Comparison of ENCODE assay signal across 8 cellular contexts in the genomic region with DNA sequence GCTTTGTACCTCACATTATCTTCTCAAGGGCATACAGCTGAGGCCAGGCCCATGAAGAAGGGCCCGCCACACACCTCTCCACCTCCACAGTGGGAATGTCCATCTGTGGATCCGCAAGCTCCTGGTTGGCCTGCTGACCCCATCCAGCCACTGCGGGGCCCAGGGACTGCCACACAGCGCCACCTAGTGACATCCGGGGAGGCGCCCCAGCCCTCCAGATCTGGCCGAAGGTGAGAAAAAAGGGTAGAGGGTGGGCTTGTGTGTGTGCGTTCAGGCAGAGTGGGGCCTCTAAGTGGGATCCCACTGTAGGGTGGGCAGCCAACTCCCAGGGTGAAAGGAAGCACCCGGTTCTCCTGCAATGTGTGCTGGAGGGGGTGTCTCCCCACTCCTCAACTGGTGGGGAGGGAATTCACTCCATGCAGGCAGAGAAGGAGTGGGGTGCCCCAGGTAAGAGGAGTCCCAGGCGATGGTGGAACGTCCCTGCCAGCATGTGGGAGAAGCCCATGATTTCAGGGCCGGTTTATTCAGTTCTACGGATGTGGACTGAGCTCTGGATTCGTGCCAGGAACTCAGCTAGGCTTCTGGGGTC.
DNase-seq lines count a peak whose midpoint lies in the region; ATAC-seq and TF ChIP-seq lines count a peak whose summit lies in the region.

No MANE protein-coding gene starts in this region.

- H3K9ac ChIP-seq in H9 (ENCODE audit: extremely low read depth, insufficient read length, low read length) (no peak overlapping the region), endodermal cell (ENCODE audit: extremely low read depth, low read length, poor library complexity, severe bottlenecking) (no peak overlapping the region), neuronal stem cell (ENCODE audit: low read depth, low read length, poor library complexity) (no peak overlapping the region)

- H3K23ac ChIP-seq in H9 (ENCODE audit: insufficient read length, low read depth, low read length) (no peak overlapping the region), neuronal stem cell (ENCODE audit: low read depth, low read length, poor library complexity) (peak overlapping the region; percentile 6)

- no peak overlapping the region for H4K5ac ChIP-seq in H9 (ENCODE audit: insufficient read length, low read depth, low read length)

- H3K4me3 Mint-ChIP-seq in H9, result no peak overlapping the region
- no peak overlapping the region for H3K4me3 Mint-ChIP-seq in endodermal cell

- no peaks in the 10 kb centered on the region for H4K20me1 ChIP-seq in H9 (ENCODE audit: control insufficient read depth, insufficient read depth, insufficient read length)

- H3K9me3 Mint-ChIP-seq in H9 (peaks cover 0 to 1% of the 10 kb centered on the region in 2 experiments; a peak in 1 of 5 replicates), endodermal cell (no peaks in the 10 kb centered on the region)

- H3K9me3 ChIP-seq in H9 (ENCODE audit: control insufficient read depth, low read depth, low read length) (no peaks in the 10 kb centered on the region), RWPE2 (ENCODE audit: severe bottlenecking) (no peaks in the 10 kb centered on the region), endodermal cell (ENCODE audit: control insufficient read depth, low read length) (no peaks in the 10 kb centered on the region), neuronal stem cell (replicated peaks in 1 of 2; ENCODE audit: control insufficient read depth in 2 of 2, insufficient read depth in 1 of 2, low read depth in 1 of 2, low read length in 2 of 2) (peaks cover 0 to 3% of the 10 kb centered on the region in 2 donors)

- H3K79me2 ChIP-seq in H9 (ENCODE audit: insufficient read depth, low read length), result no peaks in the 10 kb centered on the region

- no CpG with 5 or more reads among the region's 14 CpGs for WGBS in H9 (ENCODE audit: extremely low coverage, insufficient read length, low lambda C conversion rate)
- WGBS in endodermal cell (ENCODE audit: insufficient coverage in 1 of 2, insufficient read length in 1 of 2), 2 experiments, result 63 to 75% methylated on average over 10 to 14 of the region's 14 CpGs
- WGBS in neuronal stem cell (ENCODE audit: extremely low coverage in 2 of 2, insufficient read length in 2 of 2, insufficient replicate concordance in 1 of 2), 2 donors, result no CpG with 5 or more reads among the region's 14 CpGs

- H3K36me3 Mint-ChIP-seq in H9 (ENCODE audit: insufficient read depth in 1 of 3, low read depth in 3 of 3) (0 out of 7 replicates have a peak, but pooled peaks cover 0 to 4% (median 0%) of the 10 kb centered on the region in 3 experiments), endodermal cell (ENCODE audit: low read depth) (no peaks in the 10 kb centered on the region)

- no peaks in the 10 kb centered on the region for H3K4me1 ChIP-seq in H9 (ENCODE audit: insufficient read depth, low read length)
- H3K4me1 ChIP-seq in RWPE2 (ENCODE audit: insufficient read depth, poor library complexity, severe bottlenecking), result no peaks in the 10 kb centered on the region
- no peaks in the 10 kb centered on the region for H3K4me1 ChIP-seq in endodermal cell (ENCODE audit: control insufficient read depth, insufficient read depth, low read length)
- H3K4me1 ChIP-seq in neuronal stem cell (ENCODE audit: control insufficient read depth in 2 of 2, insufficient read depth in 1 of 2, low read depth in 1 of 2, low read length in 2 of 2), result peaks cover 6% of the 10 kb centered on the region in 2 donors

- no peak overlapping the region for H2AFZ ChIP-seq in H9 (ENCODE audit: low read length)
- no peak overlapping the region for H2AFZ ChIP-seq in neuronal stem cell (ENCODE audit: low read length)

- no peak overlapping the region for H3K4me2 ChIP-seq in H9 (ENCODE audit: insufficient read depth, insufficient read length, low read length)
- H3K4me2 ChIP-seq in neuronal stem cell (ENCODE audit: insufficient read depth, low read length, poor library complexity, severe bottlenecking), result no peak overlapping the region

- H2BK120ac ChIP-seq in H9 (ENCODE audit: low read depth, low read length, poor library complexity, severe bottlenecking), result no peak overlapping the region
- H2BK120ac ChIP-seq in neuronal stem cell (ENCODE audit: low read depth, low read length), result no peak overlapping the region

- H3K4me1 Mint-ChIP-seq in H9, result peaks cover 29 to 30% of the 10 kb centered on the region in 2 experiments
- peaks cover 5% of the 10 kb centered on the region for H3K4me1 Mint-ChIP-seq in endodermal cell

- H3K18ac ChIP-seq in H9 (ENCODE audit: insufficient read length, low read depth, low read length) (no peak overlapping the region), neuronal stem cell (ENCODE audit: low read length) (peak overlapping the region; percentile 11)

- no peak overlapping the region for H2BK5ac ChIP-seq in H9 (ENCODE audit: insufficient read length, low read length)
- no peak overlapping the region for H2BK5ac ChIP-seq in neuronal stem cell (ENCODE audit: low read length)

- H3K27me3 ChIP-seq in H9 (ENCODE audit: insufficient read depth, low read length) (peaks cover 2% of the 10 kb centered on the region; the same call in 1 of the 2 replicates), RWPE2 (ENCODE audit: insufficient read depth, poor library complexity, severe bottlenecking) (no peaks in the 10 kb centered on the region), endodermal cell (ENCODE audit: control insufficient read depth, insufficient read depth, low read length, poor library complexity, severe bottlenecking) (no peaks in the 10 kb centered on the region), neuronal stem cell (ENCODE audit: control insufficient read depth in 3 of 3, insufficient read depth in 3 of 3, low read depth in 1 of 3, low read length in 3 of 3) (peaks cover 0 to 32% (median 0%) of the 10 kb centered on the region in 3 experiments)

- H2BK12ac ChIP-seq in H9 (ENCODE audit: insufficient read length, low read depth, low read length) (no peak overlapping the region), neuronal stem cell (ENCODE audit: low read length) (no peak overlapping the region)

- no peak overlapping the region for H2BK15ac ChIP-seq in H9 (ENCODE audit: low read depth, low read length)
- H2BK15ac ChIP-seq in neuronal stem cell (ENCODE audit: low read length), result no peak overlapping the region

- ATAC-seq in RWPE2 (ENCODE audit: low read depth), result peak; percentile 77

- H3K14ac ChIP-seq in H9 (ENCODE audit: insufficient read depth, low read length) (no peak overlapping the region), neuronal stem cell (ENCODE audit: low read length) (no peak overlapping the region)

- no peaks in the 10 kb centered on the region for H3K23me2 ChIP-seq in H9 (ENCODE audit: insufficient read length, low read depth, low read length, poor library complexity, severe bottlenecking)

- POLR2A ChIA-PET in GM10248 (lab: Yijun Ruan, JAX), result no interaction called here

- peaks cover 23% of the 10 kb centered on the region for H3K27me3 Mint-ChIP-seq in H9 (ENCODE audit: low read depth)
- peaks cover 21% of the 10 kb centered on the region for H3K27me3 Mint-ChIP-seq in endodermal cell (ENCODE audit: insufficient read depth)

- in situ Hi-C loops in G401 (cut with HindIII; ENCODE audit: low sequenced_read_pairs), result no loop called here

- H3T11ph ChIP-seq in H9 (ENCODE audit: low read length), result no peak overlapping the region

- DNase-seq in GM10248 (ENCODE audit: extremely low spot score) (peak; percentile 65), H9 (peak; percentile 68), RWPE2 (ENCODE audit: low spot score) (no peak), endodermal cell (peak; percentile 87), neuronal stem cell (ENCODE audit: low spot score) (peak; percentile 55), NCI-H2196 (lab: John Stamatoyannopoulos, UW; ENCODE audit: unreplicated experiment) (no peak), G401 (ENCODE audit: low spot score) (no peak), AG08396 (ENCODE audit: low spot score) (no peak)

- H3K27ac Mint-ChIP-seq in H9, result no peak overlapping the region
- H3K27ac Mint-ChIP-seq in endodermal cell, result no peak overlapping the region

- no peak overlapping the region for H3K4me3 ChIP-seq in RWPE2 (ENCODE audit: severe bottlenecking)
- H3K4me3 ChIP-seq in endodermal cell (ENCODE audit: low read length), result no peak overlapping the region
- no peak overlapping the region for H3K4me3 ChIP-seq in neuronal stem cell (ENCODE audit: low read length in 2 of 2)

- TF ChIP-seq CTCF in GM10248 (IDR thresholded peaks at IDR 0.05; ENCODE audit: control extremely low read depth, extremely low read depth, low read depth, missing control alignments), result no peak
- peak; percentile 71 for TF ChIP-seq CTCF in H9 (conservative IDR thresholded peaks at IDR 0.05)
- TF ChIP-seq CTCF in RWPE2 (IDR thresholded peaks at IDR 0.05; ENCODE audit: poor library complexity, severe bottlenecking), result peak; percentile 66
- peak; percentile 82 for TF ChIP-seq CTCF in endodermal cell (conservative IDR thresholded peaks at IDR 0.05)

- no peak overlapping the region for H4K91ac ChIP-seq in H9 (ENCODE audit: insufficient read length, low read depth, low read length)
- no peak overlapping the region for H4K91ac ChIP-seq in neuronal stem cell (ENCODE audit: low read depth, low read length, poor library complexity)

- no peak overlapping the region for H2AK5ac ChIP-seq in H9 (ENCODE audit: insufficient read length, low read length)
- H2AK5ac ChIP-seq in neuronal stem cell (ENCODE audit: low read depth, low read length), result no peak overlapping the region

- CTCF ChIA-PET in GM10248 (lab: Yijun Ruan, JAX), result no interaction called here

- H3K4ac ChIP-seq in H9 (ENCODE audit: low read depth, low read length) (no peak overlapping the region), neuronal stem cell (ENCODE audit: low read length) (no peak overlapping the region)

- no peak overlapping the region for H3K27ac ChIP-seq in H9 (ENCODE audit: insufficient read length, low read depth, low read length)
- no peak overlapping the region for H3K27ac ChIP-seq in RWPE2 (ENCODE audit: poor library complexity, severe bottlenecking)
- H3K27ac ChIP-seq in endodermal cell (ENCODE audit: low read depth, low read length), result no peak overlapping the region
- H3K27ac ChIP-seq in neuronal stem cell (replicated peaks; ENCODE audit: low read length), result no peak overlapping the region

- H3K79me1 ChIP-seq in H9 (ENCODE audit: insufficient read depth, low read depth, low read length, poor library complexity, severe bottlenecking) (no peaks in the 10 kb centered on the region), neuronal stem cell (ENCODE audit: low read depth, low read length) (no peaks in the 10 kb centered on the region)

- no peak overlapping the region for H3K56ac ChIP-seq in H9 (ENCODE audit: insufficient read length, low read depth, low read length)

- H3K36me3 ChIP-seq in RWPE2 (ENCODE audit: low read depth) (no peaks in the 10 kb centered on the region), endodermal cell (ENCODE audit: control insufficient read depth, insufficient read depth, low read length) (no peaks in the 10 kb centered on the region), neuronal stem cell (replicated peaks in 1 of 2; ENCODE audit: control insufficient read depth in 2 of 2, insufficient read depth in 2 of 2, low read length in 2 of 2) (no peaks in the 10 kb centered on the region)

- H4K8ac ChIP-seq in H9 (replicated peaks; ENCODE audit: insufficient read length, low read depth, low read length), result no peak overlapping the region
- H4K8ac ChIP-seq in neuronal stem cell (ENCODE audit: low read depth, low read length), result no peak overlapping the region

- H2BK20ac ChIP-seq in H9 (ENCODE audit: low read depth, low read length, poor library complexity, severe bottlenecking), result no peak overlapping the region

Comparison
In these comparisons a context has a peak if more than half of its experiments do, and no peak if none do; other contexts are left out.
1. DNase-seq: peak in GM10248 (single experiment), H9 (single experiment), endodermal cell (single experiment) and neuronal stem cell (single experiment); none in RWPE2 (single experiment), NCI-H2196 (single experiment), G401 (single experiment) and AG08396 (single experiment).